17 cellular contexts compared by ENCODE assay signal in the genomic region with DNA sequence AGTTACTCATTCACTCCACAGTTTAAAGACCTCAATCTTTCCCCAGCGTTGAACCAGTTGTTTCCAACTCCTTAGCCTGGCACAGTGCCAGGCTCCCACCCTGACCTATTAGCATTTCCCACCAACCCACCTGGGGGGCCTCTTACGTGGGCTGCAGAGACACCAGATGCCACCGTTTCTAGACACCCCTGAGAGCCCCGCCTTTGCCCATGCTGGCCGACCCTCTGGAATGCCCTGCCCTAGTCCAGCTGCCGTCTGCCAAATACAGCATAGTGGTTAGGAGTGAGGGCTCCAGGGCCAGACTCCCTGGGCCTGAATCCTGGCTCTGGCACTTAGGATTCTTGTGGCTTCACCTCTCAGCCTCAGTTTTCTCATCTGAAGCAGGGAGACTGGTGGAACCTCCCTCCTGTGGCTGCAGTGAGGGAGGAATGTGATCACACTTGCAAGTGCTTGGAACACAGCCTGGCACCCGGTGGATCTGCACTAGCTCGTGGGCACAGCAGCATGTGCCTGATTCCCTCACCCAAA.
DNase-seq lines count a peak whose midpoint lies in the region; ATAC-seq and TF ChIP-seq lines count a peak whose summit lies in the region.
"Had no signal": no experiment of that assay in that cellular context is flagged by ENCODE, and none has a peak within 500 bp of the region (broad histone marks: within the 10 kb centered on the region; RNA-seq: fewer than 3 reads in every experiment).

No MANE protein-coding gene starts in this region.

- peaks cover 10 to 30% (median 21%) of the 10 kb centered on the region in 3 donors for H3K36me3 ChIP-seq in tibial artery
- H3K36me3 ChIP-seq in HAP-1 (replicated peaks), result no peaks in the 10 kb centered on the region

- H3K27me3 ChIP-seq in tibial artery, result no peaks in the 10 kb centered on the region
- H3K27me3 ChIP-seq in HAP-1 (ENCODE audit: low read depth), result no peaks in the 10 kb centered on the region
- H3K27me3 ChIP-seq: left lung had no signal

- H3K4me3 ChIP-seq in tibial artery (no peak overlapping the region), HAP-1 (no peak overlapping the region)
- H3K4me3 ChIP-seq: left lung, smooth muscle cell had no signal

- H3K9me3 ChIP-seq in tibial artery, result no peaks in the 10 kb centered on the region
- peaks cover 8% of the 10 kb centered on the region for H3K9me3 ChIP-seq in HAP-1

- in situ Hi-C loops in HAP-1 (cut with MboI; ENCODE audit: low sequenced_read_pairs), result no loop called here

- TF ChIP-seq CTCF in tibial artery (IDR thresholded peaks at IDR 0.05), result peak in 1 of 2 experiments; percentile 10

- peak overlapping the region; percentile 81 to 85 for H3K27ac ChIP-seq in tibial artery
- H3K27ac ChIP-seq: 22Rv1, left lung had no signal

- intact Hi-C loops in left ventricle myocardium superior (cut with micrococcal nuclease), result no loop called here
- intact Hi-C loops in tibial artery (cut with DNase I; ENCODE audit: low total_unique reads), result no loop called here

- H3K4me1 ChIP-seq in tibial artery (peaks cover 0 to 56% (median 41%) of the 10 kb centered on the region in 4 donors), HAP-1 (no peaks in the 10 kb centered on the region)
- H3K4me1 ChIP-seq: left lung had no signal

- peak; percentile 53 for ATAC-seq in left ventricle myocardium superior
- ATAC-seq in HG02642 (IDR thresholded peaks at IDR 0.05; ENCODE audit: poor library complexity, unreplicated experiment), result no peak
- ATAC-seq: WTC11 had no signal

- peak; percentile 62 for DNase-seq in DMS 273 (lab: John Stamatoyannopoulos, UW; ENCODE audit: unreplicated experiment)
- DNase-seq in DMS 273 treated with DMSO at 0.1 percent for 48 hours (lab: John Stamatoyannopoulos, UW), result no peak
- peak; percentile 82 for DNase-seq in astrocyte of the hippocampus (ENCODE audit: low read depth, low spot score)
- DNase-seq in left ventricle myocardium superior, result peak; percentile 47
- peak; percentile 28 to 86 for DNase-seq in tibial artery
- no peak for DNase-seq in HAP-1 (ENCODE audit: low spot score in 2 of 2)
- no peak for DNase-seq in iPS-NIHi11 (ENCODE audit: low spot score)
- DNase-seq: activated naive CD8-positive, alpha-beta T cell treated with anti-CD3 and anti-CD28 coated beads, Interleukin-2, amount 10 ng/mL, durations not matched to agents 7 days and 5 days; COR-L47; left lung; NCI-H1694 treated with DMSO at 0.1 percent for 48 hours; nephron progenitor cell; NK-92 treated with Interleukin-12 subunit alpha and Interleukin-12 subunit beta, amount 100 ng/mL, for 24 hours had no signal

Comparison
In these comparisons a context has a peak if more than half of its experiments do, and no peak if none do; other contexts are left out.
1. DNase-seq: peak in DMS 273 (single experiment), astrocyte of the hippocampus (single experiment), left ventricle myocardium superior (single experiment) and tibial artery (2 of 2); none in DMS 273 treated with DMSO at 0.1 percent for 48 hours (single experiment), HAP-1 (0 of 2) and iPS-NIHi11 (single experiment).